Comparison of ENCODE assay signal across 8 cellular contexts in genomic region chr10:73906524-73907447, GRCh38. TPM values are rescaled to one million over a fixed set of nuclear protein-coding genes. Genes with fewer than 3 reads are reported as not detected.
DNase-seq lines count a peak whose midpoint lies in the region; ATAC-seq and TF ChIP-seq lines count a peak whose summit lies in the region.
"Had no signal": no experiment of that assay in that cellular context is flagged by ENCODE, and none has a peak within 500 bp of the region (broad histone marks: within the 10 kb centered on the region; RNA-seq: fewer than 3 reads in every experiment).

No MANE protein-coding gene starts in this region.

- H3K9me3 ChIP-seq in HUES48 (ENCODE audit: control insufficient read depth, insufficient read depth, low read length): no peaks in the 10 kb centered on the region

- peaks cover 55% of the 10 kb centered on the region for H3K27me3 Mint-ChIP-seq in progenitor cell of endocrine pancreas

- peak overlapping the region; percentile 68 for H3K27ac ChIP-seq in HUES48 (ENCODE audit: low read depth, low read length)
- H3K27ac ChIP-seq: VCaP had no signal

- H3K4me1 ChIP-seq in HUES48 (ENCODE audit: control insufficient read depth, insufficient read depth, low read length): peaks cover 32% of the 10 kb centered on the region

- no peak for ATAC-seq in HG02571 (IDR thresholded peaks at IDR 0.05; ENCODE audit: unreplicated experiment)

- H3K4me3 Mint-ChIP-seq in progenitor cell of endocrine pancreas (ENCODE audit: low read depth): no peak overlapping the region

- H3K27ac Mint-ChIP-seq in progenitor cell of endocrine pancreas: peak overlapping the region; percentile 71

- H3K9ac ChIP-seq in HUES48 (ENCODE audit: low read depth, low read length): no peak overlapping the region; the same call in 1 of the 2 replicates

- no peaks in the 10 kb centered on the region for H3K36me3 ChIP-seq in HUES48 (ENCODE audit: control insufficient read depth, insufficient read depth, low read length)

- DNase-seq in SKM-1 treated with dmso at 0.1 percent for 144 hours (lab: John Stamatoyannopoulos, UW; ENCODE audit: unreplicated experiment): peak; percentile 75
- peak; percentile 99 for DNase-seq in fibroblast of the conjunctiva (ENCODE audit: low read depth)
- no peak for DNase-seq in progenitor cell of endocrine pancreas (ENCODE audit: low spot score, unreplicated experiment)
- no peak for DNase-seq in nucleus accumbens (lab: John Stamatoyannopoulos, UW)
- no peak for DNase-seq in stimulated activated CD4-positive, alpha-beta T cell treated with anti-CD3 and anti-CD28 coated beads, Interleukin-4, amount 100 ng/mL, for 4 hours

- no peaks in the 10 kb centered on the region for H3K36me3 Mint-ChIP-seq in progenitor cell of endocrine pancreas (ENCODE audit: insufficient read depth)

- no peak for TF ChIP-seq CTCF in progenitor cell of endocrine pancreas (IDR thresholded peaks at IDR 0.05; ENCODE audit: unreplicated experiment)

- peaks cover 12% of the 10 kb centered on the region for H3K4me1 Mint-ChIP-seq in progenitor cell of endocrine pancreas (ENCODE audit: low read depth)

- no peaks in the 10 kb centered on the region for H3K9me3 Mint-ChIP-seq in progenitor cell of endocrine pancreas (ENCODE audit: low read depth)

- H3K27me3 ChIP-seq in HUES48 (ENCODE audit: control insufficient read depth, insufficient read depth, low read length): peaks cover 22% of the 10 kb centered on the region

- H3K4me3 ChIP-seq in HUES48 (ENCODE audit: low read depth, low read length): no peak overlapping the region

RNA-seq across cellular contexts. Expression of gene PLAU, which starts 4.1 kb away (rescaled TPM):
- total RNA-seq in progenitor cell of endocrine pancreas: 0.38 and 0.93 TPM in 2 replicates

RNA-seq across cellular contexts. Expression of gene CAMK2G, which starts 32.4 kb away (rescaled TPM):
- total RNA-seq in progenitor cell of endocrine pancreas: 20.8 and 24.5 TPM in 2 replicates

Comparison
In these comparisons a context has a peak if more than half of its experiments do, and no peak if none do; other contexts are left out.
1. DNase-seq: peak in SKM-1 treated with dmso at 0.1 percent for 144 hours (single experiment) and fibroblast of the conjunctiva (single experiment); none in progenitor cell of endocrine pancreas (single experiment), nucleus accumbens (0 of 56) and stimulated activated CD4-positive, alpha-beta T cell treated with anti-CD3 and anti-CD28 coated beads, Interleukin-4, amount 100 ng/mL, for 4 hours (0 of 2).